ENCODE assay signal across 33 cellular contexts in the genomic region with DNA sequence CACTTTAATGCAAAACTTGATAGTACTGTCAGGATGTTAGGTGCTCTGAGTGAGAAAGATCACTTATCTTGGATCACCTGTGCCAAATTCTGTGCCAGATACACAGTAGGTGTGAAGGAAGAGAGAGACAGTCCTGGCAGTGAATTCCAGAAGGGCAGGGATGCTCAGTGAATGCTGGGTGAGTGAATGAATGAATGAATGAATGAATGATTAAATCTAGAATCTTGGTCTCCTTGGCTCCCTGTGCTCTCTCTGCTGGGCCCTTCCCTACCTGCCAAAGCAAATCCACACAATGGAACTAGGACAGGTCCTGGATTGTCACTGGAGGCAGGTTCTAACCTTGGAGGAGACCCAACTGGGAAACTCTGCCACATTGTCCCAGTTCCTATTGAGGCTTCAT.
"Had no signal": no experiment of that assay in that cellular context is flagged by ENCODE, and none has a peak within 500 bp of the region (broad histone marks: within the 10 kb centered on the region; RNA-seq: fewer than 3 reads in every experiment).

No MANE protein-coding gene starts in this region.

- DNase-seq: Karpas-422, Kasumi-1, MG63, MM.1S, MV-4-11, NCI-H1048, NCI-H1092, NCI-H1092 treated with DMSO at 0.1 percent for 48 hours, NCI-H1105, NCI-H1105 treated with DMSO at 0.1 percent for 48 hours, NCI-H1417, NCI-H1417 treated with DMSO at 0.1 percent for 48 hours, NCI-H1436, NCI-H1436 treated with DMSO at 0.1 percent for 48 hours, NCI-H146, NCI-H1694, NCI-H1694 treated with DMSO at 0.1 percent for 48 hours, NCI-H187, NCI-H187 treated with DMSO at 0.1 percent for 48 hours, NCI-H1930, NCI-H2029, NCI-H2029 treated with DMSO at 0.1 percent for 48 hours, NCI-H2081, NCI-H2081 treated with DMSO at 0.1 percent for 48 hours, NCI-H2107, NCI-H2171, NCI-H2171 treated with DMSO at 0.1 percent for 48 hours, NCI-H226, NCI-H345, NCI-H446, NCI-H446 treated with DMSO at 0.1 percent for 48 hours, NCI-H510A had no signal

- H3K9me3 ChIP-seq: MG63 had no signal

- H3K4me3 ChIP-seq: MG63 had no signal

- H3K27ac ChIP-seq: KMS-11 had no signal

- H3K9ac ChIP-seq: KMS-11 had no signal

- H3K36me3 ChIP-seq: MG63 had no signal

- H3K4me2 ChIP-seq: KMS-11 had no signal
